Comparison of ENCODE assay signal across 17 cellular contexts in the genomic region with DNA sequence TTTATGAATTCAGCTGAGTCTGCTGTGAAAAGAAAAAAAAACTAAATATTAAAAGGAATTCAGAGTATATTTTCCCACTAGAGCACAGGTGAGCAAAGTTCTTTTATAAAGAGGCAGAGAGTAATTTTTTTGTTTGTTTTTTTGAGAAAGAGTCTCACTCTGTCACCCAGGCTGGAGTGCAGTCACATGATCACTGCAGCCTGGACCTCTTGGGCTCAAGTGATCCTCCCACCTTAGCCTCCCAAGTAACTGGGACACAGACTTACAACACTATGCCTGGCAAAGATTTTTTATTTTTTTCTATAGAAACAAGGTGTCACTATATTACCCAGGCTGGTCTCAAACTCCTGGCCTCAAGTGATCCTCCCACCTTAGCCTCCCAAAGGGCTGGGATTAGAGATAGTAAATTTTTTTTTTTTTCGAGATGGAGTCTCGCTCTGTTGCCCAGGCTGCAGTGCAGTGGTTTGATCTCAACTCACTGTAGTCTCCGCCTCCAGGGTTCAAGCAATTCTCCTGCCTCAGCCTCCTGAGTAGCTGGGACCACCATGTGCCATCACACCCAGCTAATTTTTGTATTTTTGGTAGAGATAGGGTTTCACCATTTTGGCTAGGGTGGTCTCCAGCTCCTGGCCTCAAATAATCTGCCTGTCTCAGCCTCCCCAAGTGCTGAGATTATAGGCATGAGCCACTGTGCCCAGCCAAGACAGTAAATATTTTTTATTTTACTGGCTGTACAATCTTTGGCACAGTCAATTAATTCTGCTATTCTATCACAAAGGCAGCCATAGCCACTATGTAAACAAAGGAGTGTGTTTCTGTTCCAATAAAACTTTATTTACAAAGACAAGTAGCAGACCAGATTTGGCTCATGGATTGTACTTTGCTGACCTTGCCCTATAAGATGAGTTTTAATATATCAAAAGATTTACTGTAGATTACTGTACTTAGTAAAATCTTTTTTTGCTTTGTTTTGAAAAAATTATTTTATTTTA. TPM values are rescaled to one million over a fixed set of nuclear protein-coding genes. Genes with fewer than 3 reads are reported as not detected.
A peak's percentile ranks its signal among the peaks of the same experiment; 100 is the strongest.
DNase-seq lines count a peak whose midpoint lies in the region; ATAC-seq and TF ChIP-seq lines count a peak whose summit lies in the region.
"Had no signal": no experiment of that assay in that cellular context is flagged by ENCODE, and none has a peak within 500 bp of the region (broad histone marks: within the 10 kb centered on the region; RNA-seq: fewer than 3 reads in every experiment).

No MANE protein-coding gene starts in this region.

- H3K9me3 ChIP-seq in neutrophil, result no peaks in the 10 kb centered on the region
- H3K9me3 ChIP-seq: SJSA1 had no signal

- no peak overlapping the region for H3K27ac Mint-ChIP-seq in activated CD4-positive, alpha-beta T cell treated with anti-CD3 and anti-CD28 coated beads for 36 hours

- H3K4me1 ChIP-seq in neutrophil (ENCODE audit: control insufficient read depth in 1 of 2, insufficient read depth in 1 of 2, low read depth in 1 of 2, low read length in 1 of 2), result peaks cover 86 to 95% of the 10 kb centered on the region in 2 experiments
- H3K4me1 ChIP-seq: SJSA1 had no signal

- no peaks in the 10 kb centered on the region for H3K27me3 ChIP-seq in neutrophil
- H3K27me3 ChIP-seq: SJSA1 had no signal

- peaks cover 10% of the 10 kb centered on the region for H3K4me1 Mint-ChIP-seq in activated CD4-positive, alpha-beta T cell treated with anti-CD3 and anti-CD28 coated beads for 36 hours

- H3K27me3 Mint-ChIP-seq in activated CD4-positive, alpha-beta T cell treated with anti-CD3 and anti-CD28 coated beads for 36 hours, result no peaks in the 10 kb centered on the region

- H3K4me3 Mint-ChIP-seq in activated CD4-positive, alpha-beta T cell treated with anti-CD3 and anti-CD28 coated beads for 36 hours, result no peak overlapping the region

- peak overlapping the region; percentile 3 to 25 for H3K4me3 ChIP-seq in neutrophil (ENCODE audit: low read depth in 1 of 2, low read length in 1 of 2)
- H3K4me3 ChIP-seq: SJSA1 had no signal

- no peaks in the 10 kb centered on the region for H3K36me3 ChIP-seq in neutrophil
- H3K36me3 ChIP-seq: SJSA1 had no signal

- ATAC-seq in activated CD4-positive, alpha-beta T cell treated with anti-CD3 and anti-CD28 coated beads for 36 hours, result no peak
- ATAC-seq: Right ventricle myocardium inferior had no signal

- POLR2A ChIA-PET in activated CD4-positive, alpha-beta T cell treated with anti-CD3 and anti-CD28 coated beads for 36 hours (lab: Charles Lee), result interaction anchor here (0.7 kb wide), 1 partner anchor 24 kb away, joined by 3 read pairs; no protein-coding TSS in a partner anchor

- CTCF ChIA-PET in activated CD4-positive, alpha-beta T cell treated with anti-CD3 and anti-CD28 coated beads for 36 hours (lab: Charles Lee), result no interaction called here

- no peaks in the 10 kb centered on the region for H3K9me3 Mint-ChIP-seq in activated CD4-positive, alpha-beta T cell treated with anti-CD3 and anti-CD28 coated beads for 36 hours (ENCODE audit: low read depth)

- DNase-seq in NAMALWA (ENCODE audit: low spot score) (peak; percentile 9), DMS153 treated with DMSO at 0.1 percent for 48 hours (lab: John Stamatoyannopoulos, UW; ENCODE audit: unreplicated experiment) (no peak)
- no peak for DNase-seq in activated CD4-positive, alpha-beta T cell treated with anti-CD3 and anti-CD28 coated beads for 36 hours
- DNase-seq in activated T-cell treated with anti-CD3 and anti-CD28 coated beads, Interleukin-2, amount 50 U/mL, for 48 hours, result no peak
- no peak for DNase-seq in activated CD4-positive, CD25-positive, alpha-beta regulatory T cell treated with anti-CD3 and anti-CD28 coated beads, Interleukin-2, amount 50 U/mL, for 72 hours
- DNase-seq: EL, IMR-90, NCI-H1417, NCI-H1694 treated with DMSO at 0.1 percent for 48 hours, NCI-H226, NCI-H510A treated with DMSO at 0.1 percent for 48 hours, NCI-H82 had no signal

- H3K27ac ChIP-seq in C4-2B, result 0 out of 2 replicates have a peak overlapping the region, but pooled peaks have one; percentile 12
- peak overlapping the region; percentile 21; the same call in 1 of the 2 replicates for H3K27ac ChIP-seq in VCaP
- H3K27ac ChIP-seq in neutrophil, result peak overlapping the region; percentile 77
- H3K27ac ChIP-seq: SJSA1 had no signal

- intact Hi-C loops in activated CD4-positive, alpha-beta T cell treated with anti-CD3 and anti-CD28 coated beads for 36 hours (cut with DNase I, micrococcal nuclease), result no loop called here

- TF ChIP-seq CTCF in C4-2B (conservative IDR thresholded peaks at IDR 0.05) (no peak), VCaP (conservative IDR thresholded peaks at IDR 0.05) (no peak), neutrophil (IDR thresholded peaks at IDR 0.05) (no peak)

- H3K36me3 Mint-ChIP-seq in activated CD4-positive, alpha-beta T cell treated with anti-CD3 and anti-CD28 coated beads for 36 hours (ENCODE audit: low read depth), result no peaks in the 10 kb centered on the region

RNA-seq across cellular contexts. Expression of a gene that starts 14.5 kb away (rescaled TPM):
- total RNA-seq in activated CD4-positive, alpha-beta T cell treated with anti-CD3 and anti-CD28 coated beads for 36 hours, result 10 to 100 TPM; 18.6 to 19.6 TPM

Comparison
In these comparisons a context has a peak if more than half of its experiments do, and no peak if none do; other contexts are left out.
1. H3K27ac ChIP-seq: peak in every context shown above with its lines; median percentile 77 in neutrophil; 21 in VCaP; 12 in C4-2B.